In genomic region chr9:122191519-122191918, GRCh38 we compare ENCODE assay signal across 15 cellular contexts.
DNase-seq lines count a peak whose midpoint lies in the region; ATAC-seq and TF ChIP-seq lines count a peak whose summit lies in the region.
"Had no signal": no experiment of that assay in that cellular context is flagged by ENCODE, and none has a peak within 500 bp of the region (broad histone marks: within the 10 kb centered on the region; RNA-seq: fewer than 3 reads in every experiment).

No MANE protein-coding gene starts in this region.

- no peak overlapping the region for H3K4me3 Mint-ChIP-seq in stimulated activated naive CD8-positive, alpha-beta T cell treated with anti-CD3 and anti-CD28 coated beads, Interleukin-15, amount 100 ng/mL, for 72 hours
- H3K4me3 Mint-ChIP-seq in nephron progenitor cell = no peak overlapping the region
- H3K4me3 Mint-ChIP-seq: CD8-positive, alpha-beta T cell; HFFc6 had no signal

- no peaks in the 10 kb centered on the region for H3K27me3 Mint-ChIP-seq in stimulated activated naive CD8-positive, alpha-beta T cell treated with anti-CD3 and anti-CD28 coated beads, Interleukin-15, amount 100 ng/mL, for 72 hours
- H3K27me3 Mint-ChIP-seq in nephron progenitor cell (ENCODE audit: low read depth, poor library complexity) = peaks cover 20% of the 10 kb centered on the region

- peak; percentile 18 for ATAC-seq in stimulated activated naive CD8-positive, alpha-beta T cell treated with anti-CD3 and anti-CD28 coated beads, Interleukin-15, amount 100 ng/mL, for 72 hours
- no peak for ATAC-seq in stimulated activated naive CD8-positive, alpha-beta T cell treated with anti-CD3 and anti-CD28 coated beads, Interleukin-15, Interleukin-2, amounts not matched to agents 100 U/mL and 50 U/mL, for 24 hours
- no peak for ATAC-seq in GM21786 (IDR thresholded peaks at IDR 0.05; ENCODE audit: unreplicated experiment)
- ATAC-seq in GM19035 (IDR thresholded peaks at IDR 0.05; ENCODE audit: unreplicated experiment) = no peak

- TF ChIP-seq CTCF in epithelial cell of esophagus (IDR thresholded peaks at IDR 0.05; ENCODE audit: insufficient read depth, low read depth, low read length, missing control alignments) = no peak
- TF ChIP-seq CTCF in nephron progenitor cell (IDR thresholded peaks at IDR 0.05) = no peak

- H3K4me3 ChIP-seq in epithelial cell of esophagus (ENCODE audit: low read length) = no peak overlapping the region
- H3K4me3 ChIP-seq: BLaER1, MG63 had no signal

- peak overlapping the region in 1 of 2 donors; percentile 78 for H3K27ac Mint-ChIP-seq in stimulated activated naive CD8-positive, alpha-beta T cell treated with anti-CD3 and anti-CD28 coated beads, Interleukin-15, amount 100 ng/mL, for 72 hours
- no peak overlapping the region for H3K27ac Mint-ChIP-seq in nephron progenitor cell
- H3K27ac Mint-ChIP-seq: CD8-positive, alpha-beta T cell; HFFc6 had no signal

- no peak for DNase-seq in stimulated activated naive CD8-positive, alpha-beta T cell treated with anti-CD3 and anti-CD28 coated beads, Interleukin-15, amount 100 ng/mL, for 72 hours
- no peak for DNase-seq in stimulated activated naive CD8-positive, alpha-beta T cell treated with anti-CD3 and anti-CD28 coated beads, Interleukin-15, Interleukin-2, amounts not matched to agents 100 U/mL and 50 U/mL, for 24 hours
- peak; percentile 52 for DNase-seq in epithelial cell of esophagus (ENCODE audit: low read depth)
- DNase-seq in nephron progenitor cell = peak; percentile 48
- no peak for DNase-seq in AG20443 (ENCODE audit: low spot score)
- no peak for DNase-seq in hepatic stellate cell (ENCODE audit: low spot score)
- DNase-seq: CD8-positive, alpha-beta T cell; MG63; NCI-H1092 treated with DMSO at 0.1 percent for 48 hours; NCI-H2081 treated with DMSO at 0.1 percent for 48 hours; NCI-H510A treated with DMSO at 0.1 percent for 48 hours had no signal

- no peaks in the 10 kb centered on the region for H3K9me3 Mint-ChIP-seq in stimulated activated naive CD8-positive, alpha-beta T cell treated with anti-CD3 and anti-CD28 coated beads, Interleukin-15, amount 100 ng/mL, for 72 hours
- H3K9me3 Mint-ChIP-seq in nephron progenitor cell = no peaks in the 10 kb centered on the region
- H3K9me3 Mint-ChIP-seq: CD8-positive, alpha-beta T cell; HFFc6 had no signal

- no peaks in the 10 kb centered on the region for H3K4me1 Mint-ChIP-seq in stimulated activated naive CD8-positive, alpha-beta T cell treated with anti-CD3 and anti-CD28 coated beads, Interleukin-15, amount 100 ng/mL, for 72 hours
- peaks cover 41% of the 10 kb centered on the region for H3K4me1 Mint-ChIP-seq in nephron progenitor cell

- no peaks in the 10 kb centered on the region for H3K36me3 Mint-ChIP-seq in nephron progenitor cell (ENCODE audit: low read depth)
- H3K36me3 Mint-ChIP-seq: CD8-positive, alpha-beta T cell had no signal

Comparison
In these comparisons a context has a peak if more than half of its experiments do, and no peak if none do; other contexts are left out.
1. DNase-seq: peak in epithelial cell of esophagus (single experiment) and nephron progenitor cell (single experiment); none in stimulated activated naive CD8-positive, alpha-beta T cell treated with anti-CD3 and anti-CD28 coated beads, Interleukin-15, amount 100 ng/mL, for 72 hours (0 of 2), stimulated activated naive CD8-positive, alpha-beta T cell treated with anti-CD3 and anti-CD28 coated beads, Interleukin-15, Interleukin-2, amounts not matched to agents 100 U/mL and 50 U/mL, for 24 hours (single experiment), AG20443 (single experiment) and hepatic stellate cell (single experiment).